In genomic region chr5:3339092-3339797, GRCh38 we compare ENCODE assay signal across 25 cellular contexts.
DNase-seq lines count a peak whose midpoint lies in the region; ATAC-seq, FAIRE-seq and TF ChIP-seq lines count a peak whose summit lies in the region.
"Had no signal": no experiment of that assay in that cellular context is flagged by ENCODE, and none has a peak within 500 bp of the region (broad histone marks: within the 10 kb centered on the region; RNA-seq: fewer than 3 reads in every experiment).

No MANE protein-coding gene starts in this region.

- no TSS peak for BruUV-seq in HepG2 (replicated peaks; lab: Mats Ljungman, UMichigan)

- H3K4me3 ChIP-seq in HepG2 (replicated peaks in 1 of 3; ENCODE audit: insufficient read depth in 1 of 3, low read depth in 2 of 3, low read length in 3 of 3) (no peak overlapping the region), right lobe of liver (no peak overlapping the region), RWPE2 (ENCODE audit: severe bottlenecking) (no peak overlapping the region), mesenchymal stem cell (ENCODE audit: insufficient read depth in 1 of 2, low read depth in 1 of 2, low read length in 2 of 2) (peak overlapping the region in 1 of 2 experiments; percentile 54)
- H3K4me3 ChIP-seq: A549 had no signal

- POLR2A ChIA-PET in HepG2 (lab: Yijun Ruan, JAX): no interaction called here

- no peak overlapping the region for H2BK120ac ChIP-seq in mesenchymal stem cell (ENCODE audit: low read depth, low read length)

- H4K20me1 ChIP-seq in HepG2 (ENCODE audit: insufficient read depth, low read length): no peaks in the 10 kb centered on the region

- H4K8ac ChIP-seq in mesenchymal stem cell (ENCODE audit: low read length): no peak overlapping the region

- CTCF ChIA-PET in HepG2 (lab: Yijun Ruan, JAX; ENCODE audit: low intra/inter-chr PET ratio, low total read pairs): no interaction called here

- no peak overlapping the region for H3K4ac ChIP-seq in mesenchymal stem cell (ENCODE audit: low read depth in 1 of 2, low read length in 2 of 2)

- in situ Hi-C loops in HepG2 (cut with HindIII; ENCODE audit: extremely low pct_ligation_motif_present, low pct_unique_long_range_greater_than_20kb): no loop called here

- H2AFZ ChIP-seq in HepG2 (ENCODE audit: low read length) (no peak overlapping the region), mesenchymal stem cell (ENCODE audit: low read depth, low read length) (no peak overlapping the region)

- H3K23ac ChIP-seq in mesenchymal stem cell (ENCODE audit: low read length in 2 of 2): no peak overlapping the region

- no peak overlapping the region for H3K14ac ChIP-seq in mesenchymal stem cell (ENCODE audit: low read length in 2 of 2)

- TF ChIP-seq CTCF in HepG2 (CRISPR knock-in tag; IDR thresholded peaks at IDR 0.05): no peak
- no peak for TF ChIP-seq CTCF in right lobe of liver (IDR thresholded peaks at IDR 0.05)
- no peak for TF ChIP-seq CTCF in RWPE2 (IDR thresholded peaks at IDR 0.05; ENCODE audit: poor library complexity, severe bottlenecking)

- intact Hi-C loops in HepG2 (cut with micrococcal nuclease; ENCODE audit: unreplicated experiment): no loop called here
- intact Hi-C loops in right lobe of liver (cut with DNase I): no loop called here

- H3K27ac ChIP-seq in HepG2 (ENCODE audit: extremely low read length, insufficient read depth, low read length) (no peak overlapping the region), right lobe of liver (no peak overlapping the region), RWPE2 (ENCODE audit: poor library complexity, severe bottlenecking) (no peak overlapping the region), mesenchymal stem cell (ENCODE audit: low read length, poor library complexity, severe bottlenecking) (no peak overlapping the region)
- H3K27ac ChIP-seq: 22Rv1, A549, C4-2B had no signal

- no peaks in the 10 kb centered on the region for H3K79me1 ChIP-seq in mesenchymal stem cell (replicated peaks; ENCODE audit: low read length, poor library complexity, severe bottlenecking)

- H2BK15ac ChIP-seq in mesenchymal stem cell (ENCODE audit: low read depth, poor library complexity, severe bottlenecking): no peak overlapping the region

- ATAC-seq in HepG2 (no peak), right lobe of liver (no peak), RWPE2 (ENCODE audit: low read depth) (no peak), GM18858 (IDR thresholded peaks at IDR 0.05; ENCODE audit: unreplicated experiment) (no peak), GM18520 (IDR thresholded peaks at IDR 0.05; ENCODE audit: unreplicated experiment) (no peak), GM21381 (IDR thresholded peaks at IDR 0.05; ENCODE audit: unreplicated experiment) (no peak)
- ATAC-seq: A549, HCT116 had no signal

- H3K79me2 ChIP-seq in HepG2 (ENCODE audit: insufficient read depth, low read length): no peaks in the 10 kb centered on the region

- no peak overlapping the region for H2AK5ac ChIP-seq in mesenchymal stem cell (ENCODE audit: low read length, severe bottlenecking)

- H3K4me1 ChIP-seq in HepG2 (ENCODE audit: insufficient read depth, low read length): no peaks in the 10 kb centered on the region
- no peaks in the 10 kb centered on the region for H3K4me1 ChIP-seq in right lobe of liver
- H3K4me1 ChIP-seq in RWPE2 (ENCODE audit: insufficient read depth, poor library complexity, severe bottlenecking): no peaks in the 10 kb centered on the region
- no peaks in the 10 kb centered on the region for H3K4me1 ChIP-seq in mesenchymal stem cell (ENCODE audit: control insufficient read depth, insufficient read depth, low read depth, low read length)
- H3K4me1 ChIP-seq: A549, Caco-2 had no signal

- H4K91ac ChIP-seq in mesenchymal stem cell (ENCODE audit: low read length): no peak overlapping the region

- FAIRE-seq in HepG2 (lab: Jason Lieb, UNC): no peak
- FAIRE-seq: A549, D721Med, G401.6, GM12891, GM18507, GM19239, HTR-8/SVneo had no signal

- no peaks in the 10 kb centered on the region for H3K9me3 ChIP-seq in HepG2 (ENCODE audit: low read length)
- H3K9me3 ChIP-seq in right lobe of liver: no peaks in the 10 kb centered on the region
- peaks cover 4% of the 10 kb centered on the region for H3K9me3 ChIP-seq in RWPE2 (ENCODE audit: severe bottlenecking)
- H3K9me3 ChIP-seq in mesenchymal stem cell (ENCODE audit: control insufficient read depth, low read length): no peaks in the 10 kb centered on the region
- H3K9me3 ChIP-seq: A549, Caco-2 had no signal

- H3K27me3 ChIP-seq in HepG2 (ENCODE audit: control insufficient read depth in 1 of 2, insufficient read depth in 2 of 2, low read length in 2 of 2) (peaks cover 1 to 22% of the 10 kb centered on the region in 2 experiments; a peak in 2 of 5 replicates), right lobe of liver (no peaks in the 10 kb centered on the region), RWPE2 (ENCODE audit: insufficient read depth, poor library complexity, severe bottlenecking) (no peaks in the 10 kb centered on the region), mesenchymal stem cell (ENCODE audit: control insufficient read depth in 1 of 2, insufficient read depth in 1 of 2, low read length in 2 of 2) (no peaks in the 10 kb centered on the region)

- WGBS in HepG2 (ENCODE audit: low lambda C conversion rate): 12% methylated on average over 11 of the region's 23 CpGs
- WGBS in right lobe of liver (ENCODE audit: insufficient coverage, low coverage, low lambda C conversion rate, missing lambda C conversion rate): 59% methylated on average over 20 of the region's 23 CpGs
- WGBS in mesenchymal stem cell: 86% methylated on average over 22 of the region's 23 CpGs

- no peak for TF ChIP-seq RAD21 in HepG2 (CRISPR knock-in tag; IDR thresholded peaks at IDR 0.05)

- no peaks in the 10 kb centered on the region for H3K36me3 ChIP-seq in HepG2 (replicated peaks in 1 of 2; ENCODE audit: control insufficient read depth in 1 of 2, insufficient read depth in 2 of 2, low read length in 2 of 2)
- H3K36me3 ChIP-seq in right lobe of liver: no peaks in the 10 kb centered on the region
- H3K36me3 ChIP-seq in RWPE2 (ENCODE audit: low read depth): no peaks in the 10 kb centered on the region
- no peaks in the 10 kb centered on the region for H3K36me3 ChIP-seq in mesenchymal stem cell (ENCODE audit: control insufficient read depth in 1 of 2, insufficient read depth in 2 of 2, low read depth in 1 of 2, low read length in 2 of 2)

- DNase-seq in HepG2 (ENCODE audit: low spot score) (no peak), right lobe of liver (no peak), RWPE2 (ENCODE audit: low spot score) (peak; percentile 33), mesenchymal stem cell (no peak), dermis blood vessel endothelial cell (no peak)
- DNase-seq: AML-193; Caco-2; CD4-positive, alpha-beta T cell; GOT3; H7; HFFc6; KG1 had no signal

- no peak overlapping the region for H2BK5ac ChIP-seq in mesenchymal stem cell (ENCODE audit: low read depth, low read length, poor library complexity, severe bottlenecking)

- H2BK12ac ChIP-seq in mesenchymal stem cell (ENCODE audit: low read length in 2 of 2): no peak overlapping the region

- no peak overlapping the region for H3K4me2 ChIP-seq in HepG2 (ENCODE audit: low read depth, low read length)
- no peak overlapping the region for H3K4me2 ChIP-seq in mesenchymal stem cell (ENCODE audit: low read length, poor library complexity, severe bottlenecking)
- H3K4me2 ChIP-seq: A549 had no signal

- TF ChIP-seq POLR2A in HepG2 (IDR thresholded peaks at IDR 0.05; ENCODE audit: insufficient read depth in 1 of 2, low read depth in 2 of 2, low read length in 2 of 2) (no peak), right lobe of liver (IDR thresholded peaks at IDR 0.05) (no peak)

- no peak overlapping the region for H3K18ac ChIP-seq in mesenchymal stem cell (ENCODE audit: low read depth in 1 of 2, low read length in 2 of 2)

- TF ChIP-seq EP300 in HepG2 (IDR thresholded peaks at IDR 0.05; ENCODE audit: low read depth in 2 of 2, low read length in 2 of 2) (no peak), HepG2 (CRISPR knock-in tag; IDR thresholded peaks at IDR 0.05; ENCODE audit: borderline replicate concordance) (no peak)

- H3K9ac ChIP-seq in HepG2 (ENCODE audit: insufficient read depth, low read depth, low read length) (no peak overlapping the region), mesenchymal stem cell (ENCODE audit: low read length) (peak overlapping the region; percentile 85)

TF ChIP-seq in HepG2, 621 proteins besides CTCF, POLR2A, EP300 and RAD21:
- TF ChIP-seq GZF1 (CRISPR knock-in tag; IDR thresholded peaks at IDR 0.05): peak; percentile 84; the same call in 1 of the 2 replicates
- TF ChIP-seq, protein P1, sequence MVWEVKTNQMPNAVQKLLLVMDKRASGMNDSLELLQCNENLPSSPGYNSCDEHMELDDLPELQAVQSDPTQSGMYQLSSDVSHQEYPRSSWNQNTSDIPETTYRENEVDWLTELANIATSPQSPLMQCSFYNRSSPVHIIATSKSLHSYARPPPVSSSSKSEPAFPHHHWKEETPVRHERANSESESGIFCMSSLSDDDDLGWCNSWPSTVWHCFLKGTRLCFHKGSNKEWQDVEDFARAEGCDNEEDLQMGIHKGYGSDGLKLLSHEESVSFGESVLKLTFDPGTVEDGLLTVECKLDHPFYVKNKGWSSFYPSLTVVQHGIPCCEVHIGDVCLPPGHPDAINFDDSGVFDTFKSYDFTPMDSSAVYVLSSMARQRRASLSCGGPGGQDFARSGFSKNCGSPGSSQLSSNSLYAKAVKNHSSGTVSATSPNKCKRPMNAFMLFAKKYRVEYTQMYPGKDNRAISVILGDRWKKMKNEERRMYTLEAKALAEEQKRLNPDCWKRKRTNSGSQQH (CRISPR knock-in tag; IDR thresholded peaks at IDR 0.05; ENCODE audit: low read depth): no peak
